Comparison of ENCODE assay signal across 9 cellular contexts in the genomic region with DNA sequence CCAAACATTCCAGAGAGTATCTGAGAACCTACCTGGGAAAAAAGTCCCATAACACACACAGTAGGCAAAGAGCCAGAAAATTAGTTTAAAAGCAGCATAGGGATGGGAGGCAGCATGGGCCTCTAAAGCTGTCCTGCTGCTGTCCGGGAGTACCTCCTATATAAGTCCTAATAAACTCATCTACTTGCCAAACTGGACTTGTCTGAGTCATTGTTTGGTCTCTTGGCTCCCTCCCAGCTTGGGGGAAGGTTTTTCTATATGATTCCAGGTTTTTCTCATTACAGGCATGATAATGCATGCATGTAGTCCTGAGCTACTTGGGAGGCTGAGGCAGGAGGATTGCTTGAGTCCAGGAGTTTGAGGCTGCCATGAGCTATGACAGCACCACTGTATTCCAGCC. TPM values are rescaled to one million over a fixed set of nuclear protein-coding genes. Genes with fewer than 3 reads are reported as not detected.
DNase-seq lines count a peak whose midpoint lies in the region; ATAC-seq and FAIRE-seq lines count a peak whose summit lies in the region.
"Had no signal": no experiment of that assay in that cellular context is flagged by ENCODE, and none has a peak within 500 bp of the region (broad histone marks: within the 10 kb centered on the region; RNA-seq: fewer than 3 reads in every experiment).

No MANE protein-coding gene starts in this region.

- H3K9me3 ChIP-seq in small intestine (ENCODE audit: control insufficient read depth, low read depth) = no peaks in the 10 kb centered on the region

- 26 to 64% (median 43%) methylated on average over 1 of the region's 1 CpG for WGBS in small intestine, 3 donors

- H3K36me3 ChIP-seq in small intestine (ENCODE audit: control insufficient read depth in 2 of 2, insufficient read depth in 2 of 2, low read length in 2 of 2) = no peaks in the 10 kb centered on the region

- H3K4me3 ChIP-seq in small intestine (ENCODE audit: low read depth in 1 of 2, low read length in 2 of 2) = no peak overlapping the region

- H3K27me3 ChIP-seq in small intestine (ENCODE audit: control insufficient read depth in 2 of 2, insufficient read depth in 2 of 2, low read length in 2 of 2) = no peaks in the 10 kb centered on the region

- DNase-seq in HCEC 1CT = peak; percentile 82
- DNase-seq in RCC 7860 (ENCODE audit: low spot score) = peak; percentile 73
- peak; percentile 59 for DNase-seq in small intestine
- DNase-seq in stimulated activated CD8-positive, alpha-beta memory T cell treated with anti-CD3 and anti-CD28 coated beads, Interleukin-4, amount 100 ng/mL, for 48 hours = no peak
- no peak for DNase-seq in ecto neural progenitor cell (ENCODE audit: low spot score)
- no peak for DNase-seq in NCI-H82 treated with DMSO at 0.1 percent for 48 hours (lab: John Stamatoyannopoulos, UW; ENCODE audit: unreplicated experiment)
- DNase-seq: naive B cell, NCI-H2081 treated with DMSO at 0.1 percent for 48 hours had no signal

- peaks cover 0 to 6% of the 10 kb centered on the region in 2 donors for H3K4me1 ChIP-seq in small intestine (ENCODE audit: control insufficient read depth in 2 of 2, insufficient read depth in 1 of 2, low read depth in 1 of 2, low read length in 1 of 2)

- H3K27ac ChIP-seq in small intestine (ENCODE audit: low read depth in 1 of 2, low read length in 1 of 2) = no peak overlapping the region

- peak; percentile 69 for ATAC-seq in esophagus mucosa

- FAIRE-seq in RCC 7860 (lab: Jason Lieb, UNC) (peak; percentile 81), small intestine (lab: Jason Lieb, UNC) (no peak)

RNA-seq across cellular contexts. Expression of a gene that starts 17.5 kb away (rescaled TPM):
- 20.3 TPM for total RNA-seq in esophagus mucosa
- 10 to 100 TPM; 15.1 to 24.3 (median 21.0) TPM for polyA plus RNA-seq in small intestine

Comparison
In these comparisons a context has a peak if more than half of its experiments do, and no peak if none do; other contexts are left out.
1. DNase-seq: peak in HCEC 1CT (single experiment), RCC 7860 (single experiment) and small intestine (single experiment); none in stimulated activated CD8-positive, alpha-beta memory T cell treated with anti-CD3 and anti-CD28 coated beads, Interleukin-4, amount 100 ng/mL, for 48 hours (single experiment), ecto neural progenitor cell (single experiment) and NCI-H82 treated with DMSO at 0.1 percent for 48 hours (single experiment).